8 cellular contexts compared by ENCODE assay signal in genomic region chr7:24283900-24284698, GRCh38. TPM values are rescaled to one million over a fixed set of nuclear protein-coding genes. Genes with fewer than 3 reads are reported as not detected.
DNase-seq lines count a peak whose midpoint lies in the region; ATAC-seq and TF ChIP-seq lines count a peak whose summit lies in the region.

Gene NPY, plus strand, starts transcription at chr7:24284190. Its CDS starts 1,051 bp downstream, at chr7:24285241.

- no peak within 1 kb of the TSS for H3K4ac ChIP-seq in neuronal stem cell (ENCODE audit: low read length)

- peak within 1 kb of the TSS; percentile 16 for H2BK12ac ChIP-seq in neuronal stem cell (ENCODE audit: low read length)

- H2BK5ac ChIP-seq in neuronal stem cell (ENCODE audit: low read length) = peak within 1 kb of the TSS; percentile 2

- H3K27ac ChIP-seq in BLaER1 treated with 17β-estradiol and CSF1 and Interleukin-3, amounts not matched to agents 10 nM and 100 nM = peak within 1 kb of the TSS in 10 of 11 experiments; percentile 6 to 97 (median 86); a peak in 19 of 22 replicates
- no peak within 1 kb of the TSS for H3K27ac ChIP-seq in neuronal stem cell (replicated peaks; ENCODE audit: low read length)

- no peaks in the 10 kb centered on the region for H3K79me1 ChIP-seq in neuronal stem cell (ENCODE audit: low read depth, low read length)

- no peak within 1 kb of the TSS for H2AFZ ChIP-seq in neuronal stem cell (ENCODE audit: low read length)

- H4K8ac ChIP-seq in neuronal stem cell (ENCODE audit: low read depth, low read length) = no peak within 1 kb of the TSS

- 0 out of 22 replicates have a peak, but pooled peaks cover 0 to 8% (median 0%) of the 10 kb centered on the region in 11 experiments for H3K36me3 ChIP-seq in BLaER1 treated with 17β-estradiol and CSF1 and Interleukin-3, amounts not matched to agents 10 nM and 100 nM
- H3K36me3 ChIP-seq in neuronal stem cell (replicated peaks in 1 of 2; ENCODE audit: control insufficient read depth in 2 of 2, insufficient read depth in 2 of 2, low read length in 2 of 2) = no peaks in the 10 kb centered on the region

- peak within 1 kb of the TSS in 10 of 11 experiments; percentile 65 to 95 (median 83); a peak in 21 of 22 replicates for H3K9ac ChIP-seq in BLaER1 treated with 17β-estradiol and CSF1 and Interleukin-3, amounts not matched to agents 10 nM and 100 nM
- H3K9ac ChIP-seq in neuronal stem cell (ENCODE audit: low read depth, low read length, poor library complexity) = peak within 1 kb of the TSS; percentile 81

- CTCF ChIA-PET in HEK293T (lab: Yijun Ruan, JAX) = no interaction called here

- POLR2A ChIA-PET in HEK293T (lab: Yijun Ruan, JAX) = no interaction called here

- H2BK15ac ChIP-seq in neuronal stem cell (ENCODE audit: low read length) = peak within 1 kb of the TSS; percentile 27

- H3K14ac ChIP-seq in neuronal stem cell (ENCODE audit: low read length) = peak within 1 kb of the TSS; percentile 94

- H3K4me3 ChIP-seq in BLaER1 treated with 17β-estradiol and CSF1 and Interleukin-3, amounts not matched to agents 10 nM and 100 nM = peak within 1 kb of the TSS; percentile 53 to 78 (median 69)
- peak within 1 kb of the TSS in 1 of 2 donors; percentile 78 for H3K4me3 ChIP-seq in neuronal stem cell (ENCODE audit: low read length in 2 of 2)

- H2AK5ac ChIP-seq in neuronal stem cell (ENCODE audit: low read depth, low read length) = no peak within 1 kb of the TSS

- H3K4me1 ChIP-seq in BLaER1 treated with 17β-estradiol and CSF1 and Interleukin-3, amounts not matched to agents 10 nM and 100 nM = peaks cover 14 to 52% (median 36%) of the 10 kb centered on the region in 10 experiments; a peak in 19 of 20 replicates
- peaks cover 0 to 4% of the 10 kb centered on the region in 2 donors for H3K4me1 ChIP-seq in neuronal stem cell (ENCODE audit: control insufficient read depth in 2 of 2, insufficient read depth in 1 of 2, low read depth in 1 of 2, low read length in 2 of 2)

- no CpG with 5 or more reads among the region's 73 CpGs for WGBS in neuronal stem cell (ENCODE audit: extremely low coverage in 2 of 2, insufficient read length in 2 of 2, insufficient replicate concordance in 1 of 2), 2 donors

- no peak within 1 kb of the TSS for H4K91ac ChIP-seq in neuronal stem cell (ENCODE audit: low read depth, low read length, poor library complexity)

- H3K27me3 ChIP-seq in BLaER1 treated with 17β-estradiol and CSF1 and Interleukin-3, amounts not matched to agents 10 nM and 100 nM = peaks cover 20 to 63% (median 26%) of the 10 kb centered on the region in 11 experiments
- H3K27me3 ChIP-seq in neuronal stem cell (ENCODE audit: control insufficient read depth in 3 of 3, insufficient read depth in 3 of 3, low read depth in 1 of 3, low read length in 3 of 3) = peaks cover 0 to 31% (median 24%) of the 10 kb centered on the region in 3 experiments

- peaks cover under 1 to 14% (median 7%) of the 10 kb centered on the region in 11 experiments; a peak in 18 of 22 replicates for H3K9me3 ChIP-seq in BLaER1 treated with 17β-estradiol and CSF1 and Interleukin-3, amounts not matched to agents 10 nM and 100 nM (replicated peaks in 1 of 11)
- H3K9me3 ChIP-seq in neuronal stem cell (replicated peaks in 1 of 2; ENCODE audit: control insufficient read depth in 2 of 2, insufficient read depth in 1 of 2, low read depth in 1 of 2, low read length in 2 of 2) = no peaks in the 10 kb centered on the region

- DNase-seq in astrocyte of the hippocampus (ENCODE audit: low read depth, low spot score) (peak; percentile 44), neuronal stem cell (ENCODE audit: low spot score) (no peak), LoVo (ENCODE audit: low spot score) (no peak), midbrain (lab: John Stamatoyannopoulos, UW) (no peak), HEK293T (ENCODE audit: extremely low spot score) (no peak)

- peak within 1 kb of the TSS; percentile 93 for H3K23ac ChIP-seq in neuronal stem cell (ENCODE audit: low read depth, low read length, poor library complexity)

- H4K20me1 ChIP-seq in BLaER1 treated with 17β-estradiol and CSF1 and Interleukin-3, amounts not matched to agents 10 nM and 100 nM = peaks cover 0 to 28% (median 11%) of the 10 kb centered on the region in 11 experiments; a peak in 7 of 22 replicates

- H3K18ac ChIP-seq in neuronal stem cell (ENCODE audit: low read length) = peak within 1 kb of the TSS; percentile 94

- no peak within 1 kb of the TSS for H2BK120ac ChIP-seq in neuronal stem cell (ENCODE audit: low read depth, low read length)

- ATAC-seq in HG03066 (IDR thresholded peaks at IDR 0.05; ENCODE audit: low read depth, unreplicated experiment) (peak; percentile 52), HG02798 (IDR thresholded peaks at IDR 0.05; ENCODE audit: poor library complexity, unreplicated experiment) (no peak)

- peak within 1 kb of the TSS; percentile 88 to 97 (median 95) for H3K4me2 ChIP-seq in BLaER1 treated with 17β-estradiol and CSF1 and Interleukin-3, amounts not matched to agents 10 nM and 100 nM
- peak within 1 kb of the TSS; percentile 95 for H3K4me2 ChIP-seq in neuronal stem cell (ENCODE audit: insufficient read depth, low read length, poor library complexity, severe bottlenecking)

TF ChIP-seq in HEK293T, 16 proteins besides CTCF, POLR2A, EP300 and RAD21:
- TF ChIP-seq ELF4 (IDR thresholded peaks at IDR 0.05) (no peak), LEF1 (IDR thresholded peaks at IDR 0.05; ENCODE audit: borderline replicate concordance) (no peak), CTBP1 (IDR thresholded peaks at IDR 0.05; ENCODE audit: borderline replicate concordance) (no peak), FOXA1 (IDR thresholded peaks at IDR 0.05) (no peak), SP1 (IDR thresholded peaks at IDR 0.05) (no peak), BHLHE40 (IDR thresholded peaks at IDR 0.05; ENCODE audit: borderline replicate concordance) (no peak), FOXK2 (IDR thresholded peaks at IDR 0.05) (no peak), NFRKB (IDR thresholded peaks at IDR 0.05) (no peak), ZNF384 (IDR thresholded peaks at IDR 0.05) (no peak), FOXM1 (IDR thresholded peaks at IDR 0.05; ENCODE audit: borderline replicate concordance) (no peak), L3MBTL2 (conservative IDR thresholded peaks at IDR 0.05) (no peak), HDGF (IDR thresholded peaks at IDR 0.05; ENCODE audit: borderline replicate concordance) (no peak), TARDBP (IDR thresholded peaks at IDR 0.05) (no peak), ARNT (IDR thresholded peaks at IDR 0.05) (no peak), SUZ12 (IDR thresholded peaks at IDR 0.05) (no peak)

RNA-seq across cellular contexts. Expression of gene NPY, which starts in this region (rescaled TPM):
- 0.32 TPM for polyA plus RNA-seq in neuronal stem cell (2013, experiment 1 of 2)
- polyA plus RNA-seq in neuronal stem cell (2013, experiment 2 of 2) = 0.11 TPM
